ENCODE assay signal across 20 cellular contexts in genomic region chr14:67018720-67019119, GRCh38.
DNase-seq lines count a peak whose midpoint lies in the region; ATAC-seq and TF ChIP-seq lines count a peak whose summit lies in the region.
"Had no signal": no experiment of that assay in that cellular context is flagged by ENCODE, and none has a peak within 500 bp of the region (broad histone marks: within the 10 kb centered on the region; RNA-seq: fewer than 3 reads in every experiment).

No MANE protein-coding gene starts in this region.

- peak overlapping the region; percentile 13; the same call in 1 of the 2 replicates for H3K4me2 ChIP-seq in OCI-LY3 (ENCODE audit: low read length)
- H3K4me2 ChIP-seq: smooth muscle cell had no signal

- H3K9me3 ChIP-seq in OCI-LY3 (ENCODE audit: insufficient read depth, low read length) (no peaks in the 10 kb centered on the region), uterus (no peaks in the 10 kb centered on the region), tibial artery (no peaks in the 10 kb centered on the region)
- H3K9me3 ChIP-seq: mucosa of descending colon, neutrophil had no signal

- H3K79me2 ChIP-seq in OCI-LY3 (ENCODE audit: low read length): no peaks in the 10 kb centered on the region

- H3K27ac ChIP-seq in OCI-LY3 (ENCODE audit: low read length) (no peak overlapping the region), uterus (no peak overlapping the region), tibial artery (no peak overlapping the region)
- H3K27ac ChIP-seq: neutrophil had no signal

- TF ChIP-seq CTCF in GM12865 (IDR thresholded peaks at IDR 0.05; ENCODE audit: insufficient read depth, low read depth, low read length, missing control alignments) (no peak), OCI-LY3 (IDR thresholded peaks at IDR 0.05; ENCODE audit: low read depth, low read length) (no peak), uterus (IDR thresholded peaks at IDR 0.05) (no peak), tibial artery (IDR thresholded peaks at IDR 0.05) (no peak)

- no peaks in the 10 kb centered on the region for H3K27me3 Mint-ChIP-seq in activated CD8-positive, alpha-beta T cell treated with anti-CD3 and anti-CD28 coated beads, Interleukin-2, amount 10 ng/mL, durations not matched to agents 7 days and 5 days (ENCODE audit: low read depth)

- H4K20me1 ChIP-seq in OCI-LY3 (ENCODE audit: insufficient read depth, low read length): no peaks in the 10 kb centered on the region

- no peak overlapping the region for H2AFZ ChIP-seq in OCI-LY3 (ENCODE audit: low read depth, low read length)

- H3K9ac ChIP-seq in OCI-LY3 (ENCODE audit: low read length): no peak overlapping the region

- DNase-seq in GM12865 (ENCODE audit: low read depth) (peak; percentile 42), uterus (no peak), tibial artery (no peak)
- DNase-seq in activated CD8-positive, alpha-beta T cell treated with anti-CD3 and anti-CD28 coated beads, Interleukin-2, amount 10 ng/mL, durations not matched to agents 7 days and 5 days: no peak
- DNase-seq: activated CD4-positive, alpha-beta T cell treated with anti-CD3 and anti-CD28 coated beads for 48 hours; activated CD8-positive, alpha-beta memory T cell treated with anti-CD3 and anti-CD28 coated beads, Interleukin-2, amount 50 U/mL, for 4 hours; activated gamma-delta T cell treated with Interleukin-2 at 50 U/mL for 16 hours; caudate nucleus; foreskin melanocyte; left colon; mucosa of descending colon; NCI-H146; NCI-H774; stimulated activated CD4-positive, alpha-beta T cell treated with anti-CD3 and anti-CD28 coated beads, Interleukin-4, amount 100 ng/mL, for 24 hours had no signal

- H3K36me3 Mint-ChIP-seq in activated CD8-positive, alpha-beta T cell treated with anti-CD3 and anti-CD28 coated beads, Interleukin-2, amount 10 ng/mL, durations not matched to agents 7 days and 5 days (ENCODE audit: low read depth): no peaks in the 10 kb centered on the region

- H3K4me1 ChIP-seq in OCI-LY3 (ENCODE audit: low read length) (peaks cover 13% of the 10 kb centered on the region), uterus (no peaks in the 10 kb centered on the region), tibial artery (no peaks in the 10 kb centered on the region)

- no peak overlapping the region for H3K4me3 Mint-ChIP-seq in activated CD8-positive, alpha-beta T cell treated with anti-CD3 and anti-CD28 coated beads, Interleukin-2, amount 10 ng/mL, durations not matched to agents 7 days and 5 days

- H3K4me1 Mint-ChIP-seq in activated CD8-positive, alpha-beta T cell treated with anti-CD3 and anti-CD28 coated beads, Interleukin-2, amount 10 ng/mL, durations not matched to agents 7 days and 5 days (ENCODE audit: low read depth): peaks cover 5% of the 10 kb centered on the region

- no peak overlapping the region for H3K27ac Mint-ChIP-seq in activated CD8-positive, alpha-beta T cell treated with anti-CD3 and anti-CD28 coated beads, Interleukin-2, amount 10 ng/mL, durations not matched to agents 7 days and 5 days

- CTCF ChIA-PET in activated CD8-positive, alpha-beta T cell treated with anti-CD3 and anti-CD28 coated beads, Interleukin-2, amount 10 ng/mL, durations not matched to agents 7 days and 5 days (lab: Charles Lee): no interaction called here

- H3K4me3 ChIP-seq in GM12865 (ENCODE audit: low read depth, low read length) (no peak overlapping the region), OCI-LY3 (ENCODE audit: low read length) (no peak overlapping the region), uterus (no peak overlapping the region), tibial artery (no peak overlapping the region)
- H3K4me3 ChIP-seq: mucosa of descending colon, smooth muscle cell had no signal

- H3K36me3 ChIP-seq in OCI-LY3 (replicated peaks; ENCODE audit: low read depth, low read length): peaks cover 3% of the 10 kb centered on the region
- no peaks in the 10 kb centered on the region for H3K36me3 ChIP-seq in uterus
- peaks cover 0 to 4% (median 0%) of the 10 kb centered on the region in 3 donors for H3K36me3 ChIP-seq in tibial artery
- H3K36me3 ChIP-seq: neutrophil had no signal

- intact Hi-C loops in uterus (cut with DNase I; ENCODE audit: low total_unique reads): no loop called here
- intact Hi-C loops in tibial artery (cut with DNase I; ENCODE audit: low total_unique reads): no loop called here

- ATAC-seq in GM19023 (IDR thresholded peaks at IDR 0.05; ENCODE audit: unreplicated experiment) (peak; percentile 54), HG03025 (IDR thresholded peaks at IDR 0.05; ENCODE audit: low FRiP score, unreplicated experiment) (peak; percentile 82), HG03280 (IDR thresholded peaks at IDR 0.05; ENCODE audit: unreplicated experiment) (no peak)
- no peak for ATAC-seq in activated CD8-positive, alpha-beta T cell treated with anti-CD3 and anti-CD28 coated beads, Interleukin-2, amount 10 ng/mL, durations not matched to agents 7 days and 5 days
- ATAC-seq: left colon, mucosa of descending colon had no signal

- POLR2A ChIA-PET in activated CD8-positive, alpha-beta T cell treated with anti-CD3 and anti-CD28 coated beads, Interleukin-2, amount 10 ng/mL, durations not matched to agents 7 days and 5 days (lab: Charles Lee): no interaction called here

- H3K27me3 ChIP-seq in OCI-LY3 (ENCODE audit: low read depth, low read length) (no peaks in the 10 kb centered on the region), uterus (no peaks in the 10 kb centered on the region), tibial artery (no peaks in the 10 kb centered on the region)
- H3K27me3 ChIP-seq: neutrophil had no signal

- TF ChIP-seq POLR2A in uterus (IDR thresholded peaks at IDR 0.05): no peak

- H3K9me3 Mint-ChIP-seq in activated CD8-positive, alpha-beta T cell treated with anti-CD3 and anti-CD28 coated beads, Interleukin-2, amount 10 ng/mL, durations not matched to agents 7 days and 5 days (ENCODE audit: insufficient read depth): no peaks in the 10 kb centered on the region

Comparison
In these comparisons a context has a peak if more than half of its experiments do, and no peak if none do; other contexts are left out.
1. ATAC-seq: peak in GM19023 (single experiment) and HG03025 (single experiment); none in activated CD8-positive, alpha-beta T cell treated with anti-CD3 and anti-CD28 coated beads, Interleukin-2, amount 10 ng/mL, durations not matched to agents 7 days and 5 days (single experiment) and HG03280 (single experiment).